In the genomic region with DNA sequence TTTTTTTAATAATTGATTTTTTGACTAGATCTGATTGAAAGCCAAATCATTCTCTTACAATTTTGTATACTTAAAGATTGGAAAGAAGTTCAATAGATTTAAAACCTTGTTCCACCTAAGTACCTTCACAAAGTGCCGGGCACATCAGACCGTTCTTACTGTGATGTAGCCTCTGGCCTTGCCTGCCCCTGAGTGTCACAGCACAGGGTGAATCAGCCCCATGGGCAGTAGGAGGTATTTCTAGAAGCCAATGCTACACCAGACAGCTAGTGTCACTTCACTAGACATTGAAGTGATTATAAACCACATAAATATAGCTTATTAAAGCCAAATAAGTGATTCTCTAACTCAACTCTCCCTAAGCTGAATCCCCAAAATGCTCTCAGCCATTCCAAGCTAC, we compare ENCODE assay signal across 18 cellular contexts.
"Had no signal": no experiment of that assay in that cellular context is flagged by ENCODE, and none has a peak within 500 bp of the region (broad histone marks: within the 10 kb centered on the region; RNA-seq: fewer than 3 reads in every experiment).

No MANE protein-coding gene starts in this region.

- DNase-seq: activated B cell treated with CpG ODN at 0.5 μM for 24 hours; activated CD4-positive, alpha-beta T cell treated with anti-CD3 and anti-CD28 coated beads for 48 hours; activated CD8-positive, alpha-beta T cell treated with anti-CD3 and anti-CD28 coated beads for 36 hours; activated effector memory CD4-positive, alpha-beta T cell treated with Interleukin-2 at 50 U/mL for 16 hours; activated T-cell treated with anti-CD3 and anti-CD28 coated beads, Interleukin-2, amount 50 U/mL, for 4 hours; body of pancreas; central memory CD4-positive, alpha-beta T cell; cortex of kidney; effector CD8-positive, alpha-beta T cell; foreskin melanocyte; left ventricle myocardium superior; nucleus accumbens; posterior cingulate gyrus; stomach; T-helper 2 cell had no signal

- H3K27ac ChIP-seq: body of pancreas, right atrium auricular region, stomach, thoracic aorta had no signal

- H3K4me3 ChIP-seq: body of pancreas, right atrium auricular region, stomach, thoracic aorta had no signal

- H3K9me3 ChIP-seq: body of pancreas had no signal

- ATAC-seq: activated CD8-positive, alpha-beta T cell treated with anti-CD3 and anti-CD28 coated beads for 36 hours; activated T-cell treated with anti-CD3 and anti-CD28 coated beads, Interleukin-2, amount 50 U/mL, for 4 hours; body of pancreas; left ventricle myocardium superior; natural killer cell treated with Interleukin-12 subunit alpha and Interleukin-12 subunit beta and Interleukin-15 and Interleukin-18, amount 100 ng/mL, for 72 hours had no signal

- H3K27me3 ChIP-seq: body of pancreas, right atrium auricular region, stomach had no signal

- H3K36me3 ChIP-seq: right atrium auricular region, stomach, thoracic aorta had no signal
